3 cellular contexts compared by ENCODE assay signal in genomic region chr2:180523629-180524340, GRCh38.
A peak's percentile ranks its signal among the peaks of the same experiment; 100 is the strongest.
TF ChIP-seq lines count a peak whose summit lies in the region.

No MANE protein-coding gene starts in this region.

TF ChIP-seq in A549, 52 proteins besides CTCF, POLR2A, EP300 and RAD21:
- TF ChIP-seq NR3C1 (IDR thresholded peaks at IDR 0.05) (no peak), FOSL2 (IDR thresholded peaks at IDR 0.05) (no peak), FOSL2 (CRISPR knock-in tag; IDR thresholded peaks at IDR 0.05) (peak; percentile 45; the same call in 1 of the 2 replicates)

TF ChIP-seq in HCT116, 20 proteins besides CTCF, POLR2A, EP300 and RAD21:
- TF ChIP-seq EZH2 (IDR thresholded peaks at IDR 0.05) (no peak), ZFX (IDR thresholded peaks at IDR 0.05) (no peak), YY1 (IDR thresholded peaks at IDR 0.05; ENCODE audit: extremely low read depth, insufficient replicate concordance, low read depth, low read length) (no peak), SP1 (IDR thresholded peaks at IDR 0.05; ENCODE audit: low read depth) (no peak), CBX3 (IDR thresholded peaks at IDR 0.05; ENCODE audit: low read depth) (no peak), EZH2phosphoT487 (IDR thresholded peaks at IDR 0.05; ENCODE audit: borderline replicate concordance) (no peak), POLR2AphosphoS5 (IDR thresholded peaks at IDR 0.05; ENCODE audit: low read depth, low read length) (no peak), ATF3 (IDR thresholded peaks at IDR 0.05) (no peak), FOSL1 (IDR thresholded peaks at IDR 0.05; ENCODE audit: low read depth) (no peak), ELF1 (IDR thresholded peaks at IDR 0.05; ENCODE audit: borderline replicate concordance, low read depth) (no peak), TCF7L2 (IDR thresholded peaks at IDR 0.05; ENCODE audit: borderline replicate concordance, extremely low read depth, insufficient read depth, insufficient read length) (no peak), SRF (IDR thresholded peaks at IDR 0.05; ENCODE audit: low read depth) (no peak), MAX (IDR thresholded peaks at IDR 0.05) (no peak)
- TF ChIP-seq, protein P1, sequence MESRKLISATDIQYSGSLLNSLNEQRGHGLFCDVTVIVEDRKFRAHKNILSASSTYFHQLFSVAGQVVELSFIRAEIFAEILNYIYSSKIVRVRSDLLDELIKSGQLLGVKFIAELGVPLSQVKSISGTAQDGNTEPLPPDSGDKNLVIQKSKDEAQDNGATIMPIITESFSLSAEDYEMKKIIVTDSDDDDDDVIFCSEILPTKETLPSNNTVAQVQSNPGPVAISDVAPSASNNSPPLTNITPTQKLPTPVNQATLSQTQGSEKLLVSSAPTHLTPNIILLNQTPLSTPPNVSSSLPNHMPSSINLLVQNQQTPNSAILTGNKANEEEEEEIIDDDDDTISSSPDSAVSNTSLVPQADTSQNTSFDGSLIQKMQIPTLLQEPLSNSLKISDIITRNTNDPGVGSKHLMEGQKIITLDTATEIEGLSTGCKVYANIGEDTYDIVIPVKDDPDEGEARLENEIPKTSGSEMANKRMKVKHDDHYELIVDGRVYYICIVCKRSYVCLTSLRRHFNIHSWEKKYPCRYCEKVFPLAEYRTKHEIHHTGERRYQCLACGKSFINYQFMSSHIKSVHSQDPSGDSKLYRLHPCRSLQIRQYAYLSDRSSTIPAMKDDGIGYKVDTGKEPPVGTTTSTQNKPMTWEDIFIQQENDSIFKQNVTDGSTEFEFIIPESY (IDR thresholded peaks at IDR 0.05; ENCODE audit: extremely low read depth, insufficient replicate concordance, low read length): no peak
- TF ChIP-seq, protein P2, sequence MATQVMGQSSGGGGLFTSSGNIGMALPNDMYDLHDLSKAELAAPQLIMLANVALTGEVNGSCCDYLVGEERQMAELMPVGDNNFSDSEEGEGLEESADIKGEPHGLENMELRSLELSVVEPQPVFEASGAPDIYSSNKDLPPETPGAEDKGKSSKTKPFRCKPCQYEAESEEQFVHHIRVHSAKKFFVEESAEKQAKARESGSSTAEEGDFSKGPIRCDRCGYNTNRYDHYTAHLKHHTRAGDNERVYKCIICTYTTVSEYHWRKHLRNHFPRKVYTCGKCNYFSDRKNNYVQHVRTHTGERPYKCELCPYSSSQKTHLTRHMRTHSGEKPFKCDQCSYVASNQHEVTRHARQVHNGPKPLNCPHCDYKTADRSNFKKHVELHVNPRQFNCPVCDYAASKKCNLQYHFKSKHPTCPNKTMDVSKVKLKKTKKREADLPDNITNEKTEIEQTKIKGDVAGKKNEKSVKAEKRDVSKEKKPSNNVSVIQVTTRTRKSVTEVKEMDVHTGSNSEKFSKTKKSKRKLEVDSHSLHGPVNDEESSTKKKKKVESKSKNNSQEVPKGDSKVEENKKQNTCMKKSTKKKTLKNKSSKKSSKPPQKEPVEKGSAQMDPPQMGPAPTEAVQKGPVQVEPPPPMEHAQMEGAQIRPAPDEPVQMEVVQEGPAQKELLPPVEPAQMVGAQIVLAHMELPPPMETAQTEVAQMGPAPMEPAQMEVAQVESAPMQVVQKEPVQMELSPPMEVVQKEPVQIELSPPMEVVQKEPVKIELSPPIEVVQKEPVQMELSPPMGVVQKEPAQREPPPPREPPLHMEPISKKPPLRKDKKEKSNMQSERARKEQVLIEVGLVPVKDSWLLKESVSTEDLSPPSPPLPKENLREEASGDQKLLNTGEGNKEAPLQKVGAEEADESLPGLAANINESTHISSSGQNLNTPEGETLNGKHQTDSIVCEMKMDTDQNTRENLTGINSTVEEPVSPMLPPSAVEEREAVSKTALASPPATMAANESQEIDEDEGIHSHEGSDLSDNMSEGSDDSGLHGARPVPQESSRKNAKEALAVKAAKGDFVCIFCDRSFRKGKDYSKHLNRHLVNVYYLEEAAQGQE (IDR thresholded peaks at IDR 0.05; ENCODE audit: low read depth): no peak

TF ChIP-seq in SK-N-SH treated with all-trans-retinoic acid at 6 μM for 48 hours, 23 proteins besides CTCF, POLR2A, EP300 and RAD21:
- no peak for TF ChIP-seq GLIS3 (CRISPR knock-in tag; IDR thresholded peaks at IDR 0.05)
- TF ChIP-seq, protein P3, sequence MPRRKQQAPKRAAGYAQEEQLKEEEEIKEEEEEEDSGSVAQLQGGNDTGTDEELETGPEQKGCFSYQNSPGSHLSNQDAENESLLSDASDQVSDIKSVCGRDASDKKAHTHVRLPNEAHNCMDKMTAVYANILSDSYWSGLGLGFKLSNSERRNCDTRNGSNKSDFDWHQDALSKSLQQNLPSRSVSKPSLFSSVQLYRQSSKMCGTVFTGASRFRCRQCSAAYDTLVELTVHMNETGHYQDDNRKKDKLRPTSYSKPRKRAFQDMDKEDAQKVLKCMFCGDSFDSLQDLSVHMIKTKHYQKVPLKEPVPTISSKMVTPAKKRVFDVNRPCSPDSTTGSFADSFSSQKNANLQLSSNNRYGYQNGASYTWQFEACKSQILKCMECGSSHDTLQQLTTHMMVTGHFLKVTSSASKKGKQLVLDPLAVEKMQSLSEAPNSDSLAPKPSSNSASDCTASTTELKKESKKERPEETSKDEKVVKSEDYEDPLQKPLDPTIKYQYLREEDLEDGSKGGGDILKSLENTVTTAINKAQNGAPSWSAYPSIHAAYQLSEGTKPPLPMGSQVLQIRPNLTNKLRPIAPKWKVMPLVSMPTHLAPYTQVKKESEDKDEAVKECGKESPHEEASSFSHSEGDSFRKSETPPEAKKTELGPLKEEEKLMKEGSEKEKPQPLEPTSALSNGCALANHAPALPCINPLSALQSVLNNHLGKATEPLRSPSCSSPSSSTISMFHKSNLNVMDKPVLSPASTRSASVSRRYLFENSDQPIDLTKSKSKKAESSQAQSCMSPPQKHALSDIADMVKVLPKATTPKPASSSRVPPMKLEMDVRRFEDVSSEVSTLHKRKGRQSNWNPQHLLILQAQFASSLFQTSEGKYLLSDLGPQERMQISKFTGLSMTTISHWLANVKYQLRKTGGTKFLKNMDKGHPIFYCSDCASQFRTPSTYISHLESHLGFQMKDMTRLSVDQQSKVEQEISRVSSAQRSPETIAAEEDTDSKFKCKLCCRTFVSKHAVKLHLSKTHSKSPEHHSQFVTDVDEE (CRISPR knock-in tag; IDR thresholded peaks at IDR 0.05): no peak
- no peak for TF ChIP-seq ARNTL (CRISPR knock-in tag; IDR thresholded peaks at IDR 0.05; ENCODE audit: borderline replicate concordance, low read depth)
- TF ChIP-seq ISL1 (CRISPR knock-in tag; IDR thresholded peaks at IDR 0.05): 0 out of 2 replicates have a peak, but pooled peaks have one; percentile 22
- no peak for TF ChIP-seq PATZ1 (CRISPR knock-in tag; IDR thresholded peaks at IDR 0.05; ENCODE audit: borderline replicate concordance)
- no peak for TF ChIP-seq PPARA (CRISPR knock-in tag; IDR thresholded peaks at IDR 0.05; ENCODE audit: borderline replicate concordance)
- TF ChIP-seq ZC3H10 (CRISPR knock-in tag; IDR thresholded peaks at IDR 0.05): peak; percentile 37; the same call in 1 of the 2 replicates
- no peak for TF ChIP-seq CSDC2 (CRISPR knock-in tag; IDR thresholded peaks at IDR 0.05)
- TF ChIP-seq TCF4 (CRISPR knock-in tag; IDR thresholded peaks at IDR 0.05; ENCODE audit: borderline replicate concordance): no peak
- no peak for TF ChIP-seq ZNF8 (CRISPR knock-in tag; IDR thresholded peaks at IDR 0.05)
- no peak for TF ChIP-seq RARB (CRISPR knock-in tag; IDR thresholded peaks at IDR 0.05)
- no peak for TF ChIP-seq ESRRG (CRISPR knock-in tag; IDR thresholded peaks at IDR 0.05)
- TF ChIP-seq CSRNP3 (CRISPR knock-in tag; IDR thresholded peaks at IDR 0.05): no peak
